Comparison of ENCODE assay signal across 10 cellular contexts in genomic region chr20:48332555-48332954, GRCh38.
"Had no signal": no experiment of that assay in that cellular context is flagged by ENCODE, and none has a peak within 500 bp of the region (broad histone marks: within the 10 kb centered on the region; RNA-seq: fewer than 3 reads in every experiment).

No MANE protein-coding gene starts in this region.

- H3K4me1 ChIP-seq: breast epithelium, left lung, tibial artery had no signal

- H3K27ac ChIP-seq: breast epithelium, left lung, skin epidermis, tibial artery had no signal

- H3K9me3 ChIP-seq: breast epithelium, left lung, tibial artery had no signal

- ATAC-seq: activated CD4-positive, CD25-positive, alpha-beta regulatory T cell treated with anti-CD3 and anti-CD28 coated beads, Interleukin-2, amount 50 U/mL, for 24 hours; left lung; stimulated activated effector memory CD8-positive, alpha-beta T cell treated with anti-CD3 and anti-CD28 coated beads, Interleukin-12 subunit alpha, Interleukin-12 subunit beta, amount 100 ng/mL, for 72 hours had no signal

- H3K4me3 ChIP-seq: breast epithelium, left lung, skin epidermis, tibial artery had no signal

- DNase-seq: activated naive CD4-positive, alpha-beta T cell treated with anti-CD3 and anti-CD28 coated beads, Interleukin-2, amount 50 U/mL, for 16 hours; activated T-cell treated with anti-CD3 and anti-CD28 coated beads, Interleukin-2, amount 50 U/mL, for 1 hour; islet precursor cell; left lung; mesenchymal stem cell; tibial artery had no signal
